ENCODE assay signal across 10 cellular contexts in genomic region chr16:48246066-48246465, GRCh38. TPM values are rescaled to one million over a fixed set of nuclear protein-coding genes. Genes with fewer than 3 reads are reported as not detected.
DNase-seq lines count a peak whose midpoint lies in the region; ATAC-seq and TF ChIP-seq lines count a peak whose summit lies in the region.
"Had no signal": no experiment of that assay in that cellular context is flagged by ENCODE, and none has a peak within 500 bp of the region (broad histone marks: within the 10 kb centered on the region; RNA-seq: fewer than 3 reads in every experiment).

No MANE protein-coding gene starts in this region.

- H3K4me3 Mint-ChIP-seq in T-helper 2 cell treated with Interferon-gamma antibody and Interleukin-4, amounts not matched to agents 5 μg/mL and 100 μg/mL, for 36 hours = peak overlapping the region; percentile 99
- H3K4me3 Mint-ChIP-seq in stimulated activated naive B cell treated with anti-CD40 and anti-IgM and Interleukin-4, amounts not matched to agents 10 μg/mL and 1 μg/mL and 100 μg/mL, for 72 hours = peak overlapping the region; percentile 21 to 35

- no peaks in the 10 kb centered on the region for H3K27me3 ChIP-seq in heart right ventricle

- no peaks in the 10 kb centered on the region for H3K36me3 ChIP-seq in heart right ventricle

- H3K27ac Mint-ChIP-seq in T-helper 2 cell treated with Interferon-gamma antibody and Interleukin-4, amounts not matched to agents 5 μg/mL and 100 μg/mL, for 36 hours = no peak overlapping the region
- no peak overlapping the region for H3K27ac Mint-ChIP-seq in stimulated activated naive B cell treated with anti-CD40 and anti-IgM and Interleukin-4, amounts not matched to agents 10 μg/mL and 1 μg/mL and 100 μg/mL, for 72 hours

- TF ChIP-seq CTCF in VCaP (conservative IDR thresholded peaks at IDR 0.05) = no peak
- TF ChIP-seq CTCF in fibroblast of the aortic adventitia (IDR thresholded peaks at IDR 0.05; ENCODE audit: insufficient read depth, low read length) = no peak
- TF ChIP-seq CTCF in heart right ventricle (IDR thresholded peaks at IDR 0.05) = no peak

- H3K9me3 ChIP-seq in heart right ventricle = no peaks in the 10 kb centered on the region

- peaks cover 24% of the 10 kb centered on the region for H3K4me1 Mint-ChIP-seq in T-helper 2 cell treated with Interferon-gamma antibody and Interleukin-4, amounts not matched to agents 5 μg/mL and 100 μg/mL, for 36 hours (ENCODE audit: low read depth)
- peaks cover 14 to 21% of the 10 kb centered on the region in 2 donors for H3K4me1 Mint-ChIP-seq in stimulated activated naive B cell treated with anti-CD40 and anti-IgM and Interleukin-4, amounts not matched to agents 10 μg/mL and 1 μg/mL and 100 μg/mL, for 72 hours

- H3K27ac ChIP-seq in VCaP (peak overlapping the region; percentile 86), heart right ventricle (no peak overlapping the region)

- intact Hi-C loops in heart right ventricle (cut with DNase I) = loop anchor here in 4 of 10 donors (2.0 to 10.0 kb wide), 4 partner anchors 21 to 379 kb away; partner anchors contain the start of gene SIAH1 (in 1 of the 4)

- H3K27me3 Mint-ChIP-seq in T-helper 2 cell treated with Interferon-gamma antibody and Interleukin-4, amounts not matched to agents 5 μg/mL and 100 μg/mL, for 36 hours (ENCODE audit: low read depth) = no peaks in the 10 kb centered on the region
- no peaks in the 10 kb centered on the region for H3K27me3 Mint-ChIP-seq in stimulated activated naive B cell treated with anti-CD40 and anti-IgM and Interleukin-4, amounts not matched to agents 10 μg/mL and 1 μg/mL and 100 μg/mL, for 72 hours

- peaks cover 3 to 53% (median 36%) of the 10 kb centered on the region in 9 donors for H3K4me1 ChIP-seq in heart right ventricle

- no peak for DNase-seq in T-helper 2 cell treated with Interferon-gamma antibody and Interleukin-4, amounts not matched to agents 5 μg/mL and 100 μg/mL, for 36 hours (ENCODE audit: low spot score)
- DNase-seq in T-helper 2 cell (no peak), fibroblast of the aortic adventitia (ENCODE audit: low read depth) (peak; percentile 68), DMS53 (lab: John Stamatoyannopoulos, UW) (no peak), heart right ventricle (no peak), HT-29 (ENCODE audit: low spot score) (no peak)
- no peak for DNase-seq in stimulated activated naive B cell treated with anti-CD40 and anti-IgM and Interleukin-4, amounts not matched to agents 10 μg/mL and 1 μg/mL and 100 μg/mL, for 72 hours
- DNase-seq: activated CD4-positive, alpha-beta T cell treated with anti-CD3 and anti-CD28 coated beads for 48 hours; stimulated activated CD4-positive, alpha-beta T cell treated with anti-CD3 and anti-CD28 coated beads, Interleukin-4, amount 100 ng/mL, for 24 hours had no signal

- H3K4me3 ChIP-seq in fibroblast of the aortic adventitia (ENCODE audit: low read depth, low read length) (peak overlapping the region; percentile 91), heart right ventricle (peak overlapping the region in 4 of 10 donors; percentile 63 to 98 (median 80))

- peaks cover 3% of the 10 kb centered on the region for H3K9me3 Mint-ChIP-seq in T-helper 2 cell treated with Interferon-gamma antibody and Interleukin-4, amounts not matched to agents 5 μg/mL and 100 μg/mL, for 36 hours
- H3K9me3 Mint-ChIP-seq in stimulated activated naive B cell treated with anti-CD40 and anti-IgM and Interleukin-4, amounts not matched to agents 10 μg/mL and 1 μg/mL and 100 μg/mL, for 72 hours = no peaks in the 10 kb centered on the region

- ATAC-seq in stimulated activated naive B cell treated with anti-CD40 and anti-IgM and Interleukin-4, amounts not matched to agents 10 μg/mL and 1 μg/mL and 100 μg/mL, for 72 hours (replicated peaks) = no peak
- ATAC-seq in heart right ventricle = no peak

- WGBS in heart right ventricle, 2 donors = 40 to 43% methylated on average over 2 of the region's 2 CpGs

- H3K36me3 Mint-ChIP-seq in T-helper 2 cell treated with Interferon-gamma antibody and Interleukin-4, amounts not matched to agents 5 μg/mL and 100 μg/mL, for 36 hours (ENCODE audit: low read depth) = peaks cover 8% of the 10 kb centered on the region
- H3K36me3 Mint-ChIP-seq in stimulated activated naive B cell treated with anti-CD40 and anti-IgM and Interleukin-4, amounts not matched to agents 10 μg/mL and 1 μg/mL and 100 μg/mL, for 72 hours = peaks cover 0 to 11% of the 10 kb centered on the region in 2 donors

RNA-seq across cellular contexts. Expression of gene ABCC11, which starts 1.3 kb away (rescaled TPM):
- total RNA-seq in fibroblast of the aortic adventitia (ENCODE audit: low replicate concordance) = 0.09 and 2.0 TPM in 2 replicates
- under 1 TPM in 6 of 10 donors, not detected in 4; 0.17 to 0.61 (median 0.26) TPM for total RNA-seq in heart right ventricle
- polyA plus RNA-seq in heart right ventricle = under 1 TPM in 1 of 2 donors, not detected in 1; 0.01 TPM
- not detected in 2 replicates for total RNA-seq in HT-29 (2014; rRNA removed; shearing (Covaris generic))

RNA-seq across cellular contexts. Expression of gene LONP2, which starts 2.0 kb away (rescaled TPM):
- 28.3 and 49.3 TPM in 2 replicates for total RNA-seq in fibroblast of the aortic adventitia (ENCODE audit: low replicate concordance)
- total RNA-seq in heart right ventricle = 10 to 100 TPM; 66.2 to 86.6 (median 75.4) TPM
- 10 to 100 TPM; 16.5 to 53.8 TPM for polyA plus RNA-seq in heart right ventricle
- total RNA-seq in HT-29 (2014; rRNA removed; shearing (Covaris generic)) = 22.2 and 22.4 TPM in 2 replicates
